ENCODE assay signal across 32 cellular contexts in the genomic region with DNA sequence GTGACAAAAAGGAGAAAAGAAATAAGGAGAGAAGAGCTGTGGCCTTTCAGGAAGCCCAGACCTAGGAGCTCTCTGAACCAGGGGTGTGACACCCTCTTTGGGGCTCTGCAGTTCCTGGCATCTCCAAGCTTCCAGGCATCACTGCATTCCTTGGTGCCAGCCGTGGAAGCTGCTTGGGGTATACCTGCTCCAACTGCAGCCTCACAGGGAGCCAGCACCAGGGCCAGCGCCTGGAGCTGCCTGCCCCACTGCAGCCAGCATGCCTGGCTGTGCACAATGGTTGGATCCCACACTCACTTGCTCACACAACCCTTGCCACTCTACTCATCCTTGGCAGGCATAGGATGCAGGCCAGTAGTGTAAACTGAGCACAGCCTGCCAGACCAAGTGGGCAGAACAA.
"Had no signal": no experiment of that assay in that cellular context is flagged by ENCODE, and none has a peak within 500 bp of the region (broad histone marks: within the 10 kb centered on the region; RNA-seq: fewer than 3 reads in every experiment).

No MANE protein-coding gene starts in this region.

- H3K36me3 ChIP-seq: ascending aorta, breast epithelium, cardiac muscle cell, colonic mucosa, esophagus squamous epithelium, gastroesophageal sphincter, WERI-Rb-1 had no signal

- H3K9me3 ChIP-seq: colonic mucosa had no signal

- H3K27me3 ChIP-seq: ascending aorta, breast epithelium, cardiac muscle cell, colonic mucosa, esophagus squamous epithelium, gastroesophageal sphincter had no signal

- ATAC-seq: activated CD4-positive, alpha-beta T cell treated with anti-CD3 and anti-CD28 coated beads for 36 hours; activated CD8-positive, alpha-beta memory T cell treated with anti-CD3 and anti-CD28 coated beads, Interleukin-2, amount 10 ng/mL, durations not matched to agents 7 days and 5 days; activated CD8-positive, alpha-beta T cell treated with anti-CD3 and anti-CD28 coated beads, Interleukin-2, amount 10 ng/mL, durations not matched to agents 7 days and 5 days; activated naive CD4-positive, alpha-beta T cell treated with anti-CD3 and anti-CD28 coated beads, Interleukin-2, amount 50 U/mL, for 72 hours; gastroesophageal sphincter; T-helper 17 cell had no signal

- H3K27ac ChIP-seq: ascending aorta, breast epithelium, cardiac muscle cell, colonic mucosa, epithelial cell of prostate, esophagus squamous epithelium, gastroesophageal sphincter, WERI-Rb-1 had no signal

- H3K4me3 ChIP-seq: ascending aorta, breast epithelium, cardiac muscle cell, colonic mucosa, esophagus squamous epithelium, gastroesophageal sphincter had no signal

- FAIRE-seq: endometrium, endothelial cell of umbilical vein had no signal

- DNase-seq: activated CD4-positive, alpha-beta memory T cell treated with anti-CD3 and anti-CD28 coated beads for 36 hours; activated CD4-positive, alpha-beta T cell treated with anti-CD3 and anti-CD28 coated beads for 36 hours; activated CD4-positive, alpha-beta T cell treated with anti-CD3 and anti-CD28 coated beads, Interleukin-2, amount 10 ng/mL, durations not matched to agents 24 days and 14 days; activated CD4-positive, CD25-positive, alpha-beta regulatory T cell; activated CD4-positive, CD25-positive, alpha-beta regulatory T cell treated with anti-CD3 and anti-CD28 coated beads, Interleukin-2, amount 50 U/mL, for 72 hours; activated CD8-positive, alpha-beta memory T cell treated with anti-CD3 and anti-CD28 coated beads, Interleukin-2, amount 10 ng/mL, durations not matched to agents 7 days and 5 days; activated CD8-positive, alpha-beta memory T cell treated with anti-CD3 and anti-CD28 coated beads, Interleukin-2, amount 50 U/mL, for 4 hours; activated CD8-positive, alpha-beta T cell treated with anti-CD3 and anti-CD28 coated beads, Interleukin-2, amount 10 ng/mL, durations not matched to agents 7 days and 5 days; activated effector memory CD4-positive, alpha-beta T cell treated with anti-CD3 and anti-CD28 coated beads, Interleukin-2, amount 50 U/mL, for 16 hours; activated naive CD4-positive, alpha-beta T cell treated with anti-CD3 and anti-CD28 coated beads, Interleukin-2, amount 10 ng/mL, durations not matched to agents 7 days and 5 days; activated naive CD8-positive, alpha-beta T cell treated with anti-CD3 and anti-CD28 coated beads, Interleukin-2, amount 10 ng/mL, durations not matched to agents 7 days and 5 days; activated T-cell treated with anti-CD3 and anti-CD28 coated beads, Interleukin-2, amount 50 U/mL, for 1 hour; activated T-cell treated with anti-CD3 and anti-CD28 coated beads, Interleukin-2, amount 50 U/mL, for 48 hours; central memory CD4-positive, alpha-beta T cell; cerebellar nuclear complex; colonic mucosa; effector CD8-positive, alpha-beta T cell; esophagus squamous epithelium; foreskin melanocyte; head of caudate nucleus; T-helper 1 cell; T-helper 17 cell; T1000; WERI-Rb-1 had no signal

- H3K4me1 ChIP-seq: ascending aorta, breast epithelium, colonic mucosa, esophagus squamous epithelium, gastroesophageal sphincter had no signal
